Comparison of ENCODE assay signal across 30 cellular contexts in genomic region chr20:17524551-17524950, GRCh38. TPM values are rescaled to one million over a fixed set of nuclear protein-coding genes. Genes with fewer than 3 reads are reported as not detected.
"Had no signal": no experiment of that assay in that cellular context is flagged by ENCODE, and none has a peak within 500 bp of the region (broad histone marks: within the 10 kb centered on the region; RNA-seq: fewer than 3 reads in every experiment).

No MANE protein-coding gene starts in this region.

- H3K4me3 Mint-ChIP-seq: activated CD4-positive, alpha-beta T cell treated with anti-CD3 and anti-CD28 coated beads, Interleukin-2, amount 10 ng/mL, durations not matched to agents 24 days and 14 days; activated CD8-positive, alpha-beta T cell treated with anti-CD3 and anti-CD28 coated beads for 36 hours; activated naive CD4-positive, alpha-beta T cell treated with anti-CD3 and anti-CD28 coated beads, Interleukin-2, amount 50 U/mL, for 24 hours; activated naive CD8-positive, alpha-beta T cell treated with anti-CD3 and anti-CD28 coated beads, Interleukin-2, amount 10 ng/mL, durations not matched to agents 7 days and 5 days; activated T-cell treated with anti-CD3 and anti-CD28 coated beads, Interleukin-2, amount 50 U/mL, for 72 hours; activated T-helper 17 cell treated with anti-CD3 and anti-CD28 coated beads, Interleukin-2, amount 50 U/mL, for 72 hours had no signal

- H3K9me3 Mint-ChIP-seq: activated CD4-positive, alpha-beta T cell treated with anti-CD3 and anti-CD28 coated beads, Interleukin-2, amount 10 ng/mL, durations not matched to agents 24 days and 14 days; activated CD8-positive, alpha-beta T cell treated with anti-CD3 and anti-CD28 coated beads for 36 hours; activated naive CD4-positive, alpha-beta T cell treated with anti-CD3 and anti-CD28 coated beads, Interleukin-2, amount 50 U/mL, for 24 hours; activated naive CD8-positive, alpha-beta T cell treated with anti-CD3 and anti-CD28 coated beads, Interleukin-2, amount 10 ng/mL, durations not matched to agents 7 days and 5 days; activated T-cell treated with anti-CD3 and anti-CD28 coated beads, Interleukin-2, amount 50 U/mL, for 72 hours; activated T-helper 17 cell treated with anti-CD3 and anti-CD28 coated beads, Interleukin-2, amount 50 U/mL, for 72 hours had no signal

- H3K4me1 Mint-ChIP-seq: activated naive CD4-positive, alpha-beta T cell treated with anti-CD3 and anti-CD28 coated beads, Interleukin-2, amount 50 U/mL, for 24 hours had no signal

- DNase-seq: activated CD4-positive, alpha-beta T cell treated with anti-CD3 and anti-CD28 coated beads for 1 hour; activated CD4-positive, alpha-beta T cell treated with anti-CD3 and anti-CD28 coated beads, Interleukin-2, amount 10 ng/mL, durations not matched to agents 24 days and 14 days; activated CD4-positive, alpha-beta T cell treated with anti-CD3 and anti-CD28 coated beads, Interleukin-2, amount 50 U/mL, for 4 hours; activated CD4-positive, CD25-positive, alpha-beta regulatory T cell; activated CD8-positive, alpha-beta T cell treated with anti-CD3 and anti-CD28 coated beads for 36 hours; activated effector memory CD4-positive, alpha-beta T cell treated with anti-CD3 and anti-CD28 coated beads, Interleukin-2, amount 50 U/mL, for 16 hours; activated naive CD4-positive, alpha-beta T cell treated with Interleukin-2 at 50 U/mL for 16 hours; activated naive CD8-positive, alpha-beta T cell treated with anti-CD3 and anti-CD28 coated beads, Interleukin-2, amount 10 ng/mL, durations not matched to agents 7 days and 5 days; activated T-cell treated with anti-CD3 and anti-CD28 coated beads, Interleukin-2, amount 50 U/mL, for 1 hour; activated T-cell treated with anti-CD3 and anti-CD28 coated beads, Interleukin-2, amount 50 U/mL, for 72 hours; amygdala; MM.1S; MV-4-11; NCI-H1092; NCI-H1436 treated with DMSO at 0.1 percent for 48 hours; NCI-H1694 treated with DMSO at 0.1 percent for 48 hours; NCI-H2029; NCI-H2171 treated with DMSO at 0.1 percent for 48 hours; NCI-H2227 treated with DMSO at 0.1 percent for 48 hours; NCI-H446; NCI-H510A treated with DMSO at 0.1 percent for 48 hours; NCI-H526 treated with DMSO at 0.1 percent for 48 hours; SHP77; SJCRH30; T1000; WERI-Rb-1 had no signal

- H3K36me3 Mint-ChIP-seq: activated naive CD4-positive, alpha-beta T cell treated with anti-CD3 and anti-CD28 coated beads, Interleukin-2, amount 50 U/mL, for 24 hours; activated naive CD8-positive, alpha-beta T cell treated with anti-CD3 and anti-CD28 coated beads, Interleukin-2, amount 10 ng/mL, durations not matched to agents 7 days and 5 days had no signal

- ATAC-seq: activated CD8-positive, alpha-beta T cell treated with anti-CD3 and anti-CD28 coated beads for 36 hours; activated T-cell treated with anti-CD3 and anti-CD28 coated beads, Interleukin-2, amount 50 U/mL, for 72 hours; activated T-helper 17 cell treated with anti-CD3 and anti-CD28 coated beads, Interleukin-2, amount 50 U/mL, for 72 hours; Panc1 had no signal

- H3K27ac Mint-ChIP-seq: activated CD4-positive, alpha-beta T cell treated with anti-CD3 and anti-CD28 coated beads, Interleukin-2, amount 10 ng/mL, durations not matched to agents 24 days and 14 days; activated CD8-positive, alpha-beta T cell treated with anti-CD3 and anti-CD28 coated beads for 36 hours; activated naive CD4-positive, alpha-beta T cell treated with anti-CD3 and anti-CD28 coated beads, Interleukin-2, amount 50 U/mL, for 24 hours; activated naive CD8-positive, alpha-beta T cell treated with anti-CD3 and anti-CD28 coated beads, Interleukin-2, amount 10 ng/mL, durations not matched to agents 7 days and 5 days; activated T-cell treated with anti-CD3 and anti-CD28 coated beads, Interleukin-2, amount 50 U/mL, for 72 hours; activated T-helper 17 cell treated with anti-CD3 and anti-CD28 coated beads, Interleukin-2, amount 50 U/mL, for 72 hours had no signal

- H3K27me3 Mint-ChIP-seq: activated T-helper 17 cell treated with anti-CD3 and anti-CD28 coated beads, Interleukin-2, amount 50 U/mL, for 72 hours had no signal

RNA-seq across cellular contexts. Expression of gene BFSP1, which starts 6.6 kb away (rescaled TPM):
- total RNA-seq: ascending aorta, SJCRH30 had no signal
